ENCODE assay signal across 1 cellular context in the genomic region with DNA sequence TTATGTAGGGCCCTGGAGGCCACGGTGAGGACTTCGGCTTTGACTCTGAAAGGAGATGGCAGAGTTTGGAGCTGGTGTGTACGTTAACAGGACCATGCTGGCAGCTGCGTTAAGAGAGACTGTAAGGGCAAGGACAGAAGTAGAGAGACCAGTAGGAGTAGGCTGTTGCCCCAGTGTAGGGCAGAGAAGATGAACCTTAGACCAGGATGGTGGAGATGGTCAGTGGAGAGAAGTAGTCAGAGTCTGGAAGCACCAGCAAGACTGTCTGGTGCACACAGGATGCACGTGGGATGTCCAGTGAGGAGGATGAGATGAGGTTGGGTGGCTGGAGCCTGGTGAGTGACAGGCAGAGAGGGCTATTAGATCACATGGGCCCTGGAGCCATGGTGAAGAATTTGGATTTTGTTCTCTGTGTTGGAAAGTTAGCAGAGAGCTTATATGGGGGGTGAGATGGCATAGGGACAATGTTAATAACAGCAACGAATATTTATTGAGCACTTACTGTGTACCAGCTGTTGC.
TF ChIP-seq lines count a peak whose summit lies in the region.

No MANE protein-coding gene starts in this region.

TF ChIP-seq in IMR-90, 13 proteins besides CTCF, POLR2A, EP300 and RAD21:
- TF ChIP-seq MXI1 (IDR thresholded peaks at IDR 0.05; ENCODE audit: borderline replicate concordance, low read depth, low read length) (no peak), RFX5 (IDR thresholded peaks at IDR 0.05; ENCODE audit: low read depth, low read length) (no peak), SMC3 (IDR thresholded peaks at IDR 0.05; ENCODE audit: low read depth, low read length) (no peak), RCOR1 (IDR thresholded peaks at IDR 0.05; ENCODE audit: insufficient replicate concordance, low read length) (no peak), FOS (IDR thresholded peaks at IDR 0.05; ENCODE audit: low read depth, low read length) (no peak), MAFK (IDR thresholded peaks at IDR 0.05; ENCODE audit: low read depth, low read length) (no peak), MAZ (IDR thresholded peaks at IDR 0.05; ENCODE audit: borderline replicate concordance, low read depth, low read length) (no peak)
